Comparison of ENCODE assay signal across 18 cellular contexts in the genomic region with DNA sequence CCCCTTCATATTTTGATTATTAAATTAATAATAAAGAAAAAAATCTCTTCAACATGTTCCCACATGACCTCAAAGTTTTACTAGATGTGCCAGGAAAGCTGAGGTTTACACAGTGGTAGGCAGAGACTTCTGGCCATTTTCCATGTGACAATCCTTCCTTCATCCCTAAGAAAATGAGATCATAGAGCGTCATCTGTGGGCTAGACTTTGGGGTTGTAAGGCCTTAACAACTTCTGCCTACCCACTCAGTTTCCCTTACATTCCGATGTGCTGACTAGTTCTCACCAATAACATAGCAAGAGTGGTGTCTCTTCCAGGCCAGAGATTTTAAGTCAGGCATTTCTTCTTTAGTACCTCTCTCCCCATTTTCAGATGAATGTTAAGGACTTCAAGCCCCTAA.
DNase-seq lines count a peak whose midpoint lies in the region; ATAC-seq and TF ChIP-seq lines count a peak whose summit lies in the region.
"Had no signal": no experiment of that assay in that cellular context is flagged by ENCODE, and none has a peak within 500 bp of the region (broad histone marks: within the 10 kb centered on the region; RNA-seq: fewer than 3 reads in every experiment).

No MANE protein-coding gene starts in this region.

- H3K36me3 Mint-ChIP-seq in type B pancreatic cell: no peaks in the 10 kb centered on the region
- no peaks in the 10 kb centered on the region for H3K36me3 Mint-ChIP-seq in T-helper 2 cell treated with Interferon-gamma antibody and Interleukin-4, amounts not matched to agents 5 μg/mL and 100 μg/mL, for 36 hours (ENCODE audit: low read depth)
- H3K36me3 Mint-ChIP-seq: activated naive CD4-positive, alpha-beta T cell treated with anti-CD3 and anti-CD28 coated beads, Interleukin-2, amount 50 U/mL, for 24 hours; CD4-positive, alpha-beta memory T cell had no signal

- intact Hi-C loops in posterior vena cava (cut with DNase I): no loop called here

- TF ChIP-seq CTCF in brain microvascular endothelial cell (IDR thresholded peaks at IDR 0.05; ENCODE audit: low read depth, low read length, missing control alignments) (no peak), type B pancreatic cell (conservative IDR thresholded peaks at IDR 0.05) (no peak)

- peak; percentile 93 for DNase-seq in HT1080 (ENCODE audit: low read depth)
- DNase-seq in brain microvascular endothelial cell: peak; percentile 94
- peak; percentile 2 for DNase-seq in hepatic stellate cell (ENCODE audit: low spot score)
- no peak for DNase-seq in type B pancreatic cell (ENCODE audit: extremely low spot score, unreplicated experiment)
- no peak for DNase-seq in T-helper 2 cell treated with Interferon-gamma antibody and Interleukin-4, amounts not matched to agents 5 μg/mL and 100 μg/mL, for 36 hours (ENCODE audit: low spot score)
- no peak for DNase-seq in stimulated activated naive CD8-positive, alpha-beta T cell treated with anti-CD3 and anti-CD28 coated beads, Interleukin-15, amount 100 ng/mL, for 72 hours
- no peak for DNase-seq in posterior vena cava (ENCODE audit: low spot score)
- DNase-seq: CD4-positive, alpha-beta memory T cell; colonic mucosa; esophagus squamous epithelium; GOT3; MM.1S; NCI-H2107; NK-92 treated with Interleukin-12 subunit alpha and Interleukin-12 subunit beta, amount 100 ng/mL, for 24 hours; SK-N-SH; stimulated activated naive CD8-positive, alpha-beta T cell treated with anti-CD3 and anti-CD28 coated beads, Interleukin-15, Interleukin-2, amounts not matched to agents 100 U/mL and 50 U/mL, for 24 hours had no signal

- H3K36me3 ChIP-seq in brain microvascular endothelial cell (replicated peaks): no peaks in the 10 kb centered on the region
- H3K36me3 ChIP-seq: colonic mucosa, esophagus squamous epithelium, right atrium auricular region had no signal

- no peaks in the 10 kb centered on the region for H3K9me3 Mint-ChIP-seq in type B pancreatic cell
- H3K9me3 Mint-ChIP-seq in T-helper 2 cell treated with Interferon-gamma antibody and Interleukin-4, amounts not matched to agents 5 μg/mL and 100 μg/mL, for 36 hours: no peaks in the 10 kb centered on the region
- no peaks in the 10 kb centered on the region for H3K9me3 Mint-ChIP-seq in stimulated activated naive CD8-positive, alpha-beta T cell treated with anti-CD3 and anti-CD28 coated beads, Interleukin-15, amount 100 ng/mL, for 72 hours
- H3K9me3 Mint-ChIP-seq: activated naive CD4-positive, alpha-beta T cell treated with anti-CD3 and anti-CD28 coated beads, Interleukin-2, amount 50 U/mL, for 24 hours; CD4-positive, alpha-beta memory T cell had no signal

- ATAC-seq in stimulated activated naive CD8-positive, alpha-beta T cell treated with anti-CD3 and anti-CD28 coated beads, Interleukin-15, amount 100 ng/mL, for 72 hours: no peak
- ATAC-seq: stimulated activated naive CD8-positive, alpha-beta T cell treated with anti-CD3 and anti-CD28 coated beads, Interleukin-15, Interleukin-2, amounts not matched to agents 100 U/mL and 50 U/mL, for 24 hours had no signal

- no peaks in the 10 kb centered on the region for H3K27me3 Mint-ChIP-seq in type B pancreatic cell
- no peaks in the 10 kb centered on the region for H3K27me3 Mint-ChIP-seq in T-helper 2 cell treated with Interferon-gamma antibody and Interleukin-4, amounts not matched to agents 5 μg/mL and 100 μg/mL, for 36 hours (ENCODE audit: low read depth)
- H3K27me3 Mint-ChIP-seq in stimulated activated naive CD8-positive, alpha-beta T cell treated with anti-CD3 and anti-CD28 coated beads, Interleukin-15, amount 100 ng/mL, for 72 hours: peaks cover 7% of the 10 kb centered on the region
- H3K27me3 Mint-ChIP-seq: activated naive CD4-positive, alpha-beta T cell treated with anti-CD3 and anti-CD28 coated beads, Interleukin-2, amount 50 U/mL, for 24 hours; CD4-positive, alpha-beta memory T cell had no signal

- H3K4me3 ChIP-seq in brain microvascular endothelial cell (ENCODE audit: low read depth, low read length): no peak overlapping the region
- H3K4me3 ChIP-seq: colonic mucosa, esophagus squamous epithelium, right atrium auricular region had no signal

- H3K27me3 ChIP-seq in brain microvascular endothelial cell (replicated peaks): no peaks in the 10 kb centered on the region
- H3K27me3 ChIP-seq: colonic mucosa, esophagus squamous epithelium, right atrium auricular region had no signal

- H3K27ac Mint-ChIP-seq in type B pancreatic cell: no peak overlapping the region
- H3K27ac Mint-ChIP-seq in T-helper 2 cell treated with Interferon-gamma antibody and Interleukin-4, amounts not matched to agents 5 μg/mL and 100 μg/mL, for 36 hours: no peak overlapping the region
- H3K27ac Mint-ChIP-seq in stimulated activated naive CD8-positive, alpha-beta T cell treated with anti-CD3 and anti-CD28 coated beads, Interleukin-15, amount 100 ng/mL, for 72 hours: no peak overlapping the region
- H3K27ac Mint-ChIP-seq: activated naive CD4-positive, alpha-beta T cell treated with anti-CD3 and anti-CD28 coated beads, Interleukin-2, amount 50 U/mL, for 24 hours; CD4-positive, alpha-beta memory T cell had no signal

- H3K4me3 Mint-ChIP-seq in type B pancreatic cell: no peak overlapping the region
- H3K4me3 Mint-ChIP-seq in T-helper 2 cell treated with Interferon-gamma antibody and Interleukin-4, amounts not matched to agents 5 μg/mL and 100 μg/mL, for 36 hours: no peak overlapping the region
- no peak overlapping the region for H3K4me3 Mint-ChIP-seq in stimulated activated naive CD8-positive, alpha-beta T cell treated with anti-CD3 and anti-CD28 coated beads, Interleukin-15, amount 100 ng/mL, for 72 hours
- H3K4me3 Mint-ChIP-seq: activated naive CD4-positive, alpha-beta T cell treated with anti-CD3 and anti-CD28 coated beads, Interleukin-2, amount 50 U/mL, for 24 hours; CD4-positive, alpha-beta memory T cell had no signal

- in situ Hi-C loops in brain microvascular endothelial cell (cut with HindIII; ENCODE audit: low pct_ligation_motif_present, low sequenced_read_pairs): no loop called here

- H3K4me1 Mint-ChIP-seq in type B pancreatic cell (ENCODE audit: unreplicated experiment): no peaks in the 10 kb centered on the region
- no peaks in the 10 kb centered on the region for H3K4me1 Mint-ChIP-seq in T-helper 2 cell treated with Interferon-gamma antibody and Interleukin-4, amounts not matched to agents 5 μg/mL and 100 μg/mL, for 36 hours (ENCODE audit: low read depth)
- no peaks in the 10 kb centered on the region for H3K4me1 Mint-ChIP-seq in stimulated activated naive CD8-positive, alpha-beta T cell treated with anti-CD3 and anti-CD28 coated beads, Interleukin-15, amount 100 ng/mL, for 72 hours
- H3K4me1 Mint-ChIP-seq: activated naive CD4-positive, alpha-beta T cell treated with anti-CD3 and anti-CD28 coated beads, Interleukin-2, amount 50 U/mL, for 24 hours; CD4-positive, alpha-beta memory T cell had no signal

- peak overlapping the region; percentile 61 for H3K27ac ChIP-seq in brain microvascular endothelial cell
- H3K27ac ChIP-seq: colonic mucosa, esophagus squamous epithelium, right atrium auricular region had no signal

Comparison
In these comparisons a context has a peak if more than half of its experiments do, and no peak if none do; other contexts are left out.
1. DNase-seq: peak in HT1080 (single experiment), brain microvascular endothelial cell (single experiment) and hepatic stellate cell (single experiment); none in type B pancreatic cell (single experiment), T-helper 2 cell treated with Interferon-gamma antibody and Interleukin-4, amounts not matched to agents 5 μg/mL and 100 μg/mL, for 36 hours (single experiment), stimulated activated naive CD8-positive, alpha-beta T cell treated with anti-CD3 and anti-CD28 coated beads, Interleukin-15, amount 100 ng/mL, for 72 hours (0 of 2) and posterior vena cava (single experiment).